8 cellular contexts compared by ENCODE assay signal in the genomic region with DNA sequence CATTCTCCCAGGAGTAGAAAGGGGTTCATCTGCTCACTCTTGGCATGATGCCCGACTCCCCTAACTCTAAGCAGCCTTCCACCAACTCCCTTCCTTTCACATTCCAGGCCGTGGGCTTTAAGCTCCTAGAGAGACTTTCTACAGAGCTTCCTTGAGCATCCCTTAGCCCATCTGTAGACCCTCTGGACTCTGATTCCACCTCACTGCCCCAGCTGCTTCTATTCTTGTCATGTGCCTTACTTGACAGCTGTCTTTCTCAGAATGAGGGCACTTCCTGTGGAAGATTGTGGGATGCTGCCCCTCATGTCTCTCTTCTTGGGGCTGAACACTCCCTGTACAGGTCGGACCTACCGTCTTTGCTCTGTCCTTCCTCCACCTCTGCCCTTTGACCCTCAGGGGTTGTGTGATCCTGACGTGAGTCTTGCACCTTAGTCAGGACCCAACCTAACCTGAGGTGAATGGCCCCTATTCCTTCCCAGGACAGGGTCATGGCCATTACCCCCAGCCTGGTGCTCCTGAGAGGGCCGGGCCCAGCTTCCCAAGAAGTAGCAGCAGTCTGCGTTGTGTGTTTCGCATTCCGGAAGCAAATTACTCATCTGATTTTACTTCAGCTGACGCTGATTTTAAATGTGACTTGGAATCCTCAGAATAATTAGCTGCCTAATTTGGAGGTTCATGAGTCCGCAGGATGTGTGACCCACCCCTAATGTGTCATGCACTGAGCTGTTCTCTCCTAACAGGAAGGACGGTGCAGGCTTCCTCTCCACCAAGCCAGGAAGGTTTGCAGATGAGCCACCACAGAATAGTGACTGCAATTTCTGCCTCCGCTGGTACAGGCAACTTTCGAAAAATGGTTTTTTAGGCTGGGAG. TPM values are rescaled to one million over a fixed set of nuclear protein-coding genes. Genes with fewer than 3 reads are reported as not detected.
DNase-seq lines count a peak whose midpoint lies in the region; ATAC-seq and TF ChIP-seq lines count a peak whose summit lies in the region.

No MANE protein-coding gene starts in this region.

- H3K27me3 Mint-ChIP-seq in CD8-positive, alpha-beta T cell (ENCODE audit: low read depth), result no peaks in the 10 kb centered on the region
- H3K27me3 Mint-ChIP-seq in activated naive CD8-positive, alpha-beta T cell treated with anti-CD3 and anti-CD28 coated beads, Interleukin-2, amount 10 ng/mL, durations not matched to agents 7 days and 5 days, result peaks cover 3% of the 10 kb centered on the region

- peak overlapping the region; percentile 93 for H3K27ac Mint-ChIP-seq in CD8-positive, alpha-beta T cell
- H3K27ac Mint-ChIP-seq in activated naive CD8-positive, alpha-beta T cell treated with anti-CD3 and anti-CD28 coated beads, Interleukin-2, amount 10 ng/mL, durations not matched to agents 7 days and 5 days, result peak overlapping the region; percentile 90

- peak overlapping the region; percentile 15 for H3K27ac ChIP-seq in CD8-positive, alpha-beta T cell (ENCODE audit: low read depth, low read length)
- H3K27ac ChIP-seq in RWPE1, result peak overlapping the region; percentile 82

- peaks cover 3% of the 10 kb centered on the region for H3K36me3 Mint-ChIP-seq in CD8-positive, alpha-beta T cell
- peaks cover 5% of the 10 kb centered on the region for H3K36me3 Mint-ChIP-seq in activated naive CD8-positive, alpha-beta T cell treated with anti-CD3 and anti-CD28 coated beads, Interleukin-2, amount 10 ng/mL, durations not matched to agents 7 days and 5 days

- H3K9me3 Mint-ChIP-seq in CD8-positive, alpha-beta T cell, result no peaks in the 10 kb centered on the region
- no peaks in the 10 kb centered on the region for H3K9me3 Mint-ChIP-seq in activated naive CD8-positive, alpha-beta T cell treated with anti-CD3 and anti-CD28 coated beads, Interleukin-2, amount 10 ng/mL, durations not matched to agents 7 days and 5 days

- no peaks in the 10 kb centered on the region for H3K36me3 ChIP-seq in CD8-positive, alpha-beta T cell (ENCODE audit: insufficient read depth, low read length)

- no peak for TF ChIP-seq CTCF in CD8-positive, alpha-beta T cell (IDR thresholded peaks at IDR 0.05)
- no peak for TF ChIP-seq CTCF in RWPE1 (conservative IDR thresholded peaks at IDR 0.05; ENCODE audit: low read depth)

- H3K4me3 Mint-ChIP-seq in CD8-positive, alpha-beta T cell, result peak overlapping the region; percentile 87
- peak overlapping the region; percentile 83 for H3K4me3 Mint-ChIP-seq in activated naive CD8-positive, alpha-beta T cell treated with anti-CD3 and anti-CD28 coated beads, Interleukin-2, amount 10 ng/mL, durations not matched to agents 7 days and 5 days

- POLR2A ChIA-PET in CD8-positive, alpha-beta T cell (lab: Charles Lee), result interaction anchor here (0.6 to 2.0 kb wide), 3 partner anchors 25 to 375 kb away, joined by 3 to 8 read pairs (median 3); no protein-coding TSS in a partner anchor
- POLR2A ChIA-PET in RWPE1 (lab: Yijun Ruan, JAX; ENCODE audit: low non-redundant PET), result no interaction called here
- POLR2A ChIA-PET in activated naive CD8-positive, alpha-beta T cell treated with anti-CD3 and anti-CD28 coated beads, Interleukin-2, amount 10 ng/mL, durations not matched to agents 7 days and 5 days (lab: Charles Lee), result interaction anchor here (1.1 to 3.6 kb wide), 3 partner anchors 11 to 30 kb away, joined by 4 to 20 read pairs (median 6); a partner anchor contains a TSS

- no peaks in the 10 kb centered on the region for H3K9me3 ChIP-seq in CD8-positive, alpha-beta T cell (ENCODE audit: low read length)

- peak in 6 of 7 experiments; percentile 27 to 74 (median 64) for DNase-seq in CD8-positive, alpha-beta T cell
- DNase-seq in RWPE1 (ENCODE audit: low spot score) (peak; percentile 79), myocyte (ENCODE audit: low read depth) (peak; percentile 48), C1 segment of cervical spinal cord (lab: John Stamatoyannopoulos, UW) (no peak), NCI-H1105 treated with DMSO at 0.1 percent for 48 hours (lab: John Stamatoyannopoulos, UW) (no peak)
- DNase-seq in activated naive CD8-positive, alpha-beta T cell treated with anti-CD3 and anti-CD28 coated beads, Interleukin-2, amount 10 ng/mL, durations not matched to agents 7 days and 5 days, result no peak

- ATAC-seq in CD8-positive, alpha-beta T cell, result peak; percentile 62
- ATAC-seq in activated naive CD8-positive, alpha-beta T cell treated with anti-CD3 and anti-CD28 coated beads, Interleukin-2, amount 10 ng/mL, durations not matched to agents 7 days and 5 days (ENCODE audit: low read depth), result peak; percentile 48
- no peak for ATAC-seq in HG02938 (IDR thresholded peaks at IDR 0.05; ENCODE audit: unreplicated experiment)
- ATAC-seq in GM18519 (IDR thresholded peaks at IDR 0.05; ENCODE audit: low FRiP score, unreplicated experiment), result no peak

- no peaks in the 10 kb centered on the region for H3K27me3 ChIP-seq in CD8-positive, alpha-beta T cell (ENCODE audit: insufficient read depth, low read length)

- H3K4me1 Mint-ChIP-seq in CD8-positive, alpha-beta T cell (ENCODE audit: low read depth), result peaks cover 60% of the 10 kb centered on the region
- H3K4me1 Mint-ChIP-seq in activated naive CD8-positive, alpha-beta T cell treated with anti-CD3 and anti-CD28 coated beads, Interleukin-2, amount 10 ng/mL, durations not matched to agents 7 days and 5 days, result peaks cover 51% of the 10 kb centered on the region

- intact Hi-C loops in CD8-positive, alpha-beta T cell (cut with DNase I, micrococcal nuclease), result loop anchor here in 1 of 2 experiments (5.0 kb wide), 1 partner anchor 33 kb away; no protein-coding TSS in a partner anchor

- H3K4me3 ChIP-seq in CD8-positive, alpha-beta T cell (ENCODE audit: low read depth, low read length), result peak overlapping the region; percentile 21

- H3K4me1 ChIP-seq in CD8-positive, alpha-beta T cell (ENCODE audit: insufficient read depth, low read length), result peaks cover 59% of the 10 kb centered on the region

- CTCF ChIA-PET in CD8-positive, alpha-beta T cell (lab: Charles Lee), result interaction anchor here (0.6 to 2.1 kb wide), 3 partner anchors 20 to 127 kb away, joined by 3 to 6 read pairs (median 3); a partner anchor contains a TSS
- CTCF ChIA-PET in RWPE1 (lab: Yijun Ruan, JAX), result interaction anchor here (0.5 to 1.0 kb wide), 4 partner anchors 12 to 559 kb away, joined by 3 read pairs; a partner anchor contains a TSS

RNA-seq across cellular contexts. Expression of a gene that starts 2.7 kb away (rescaled TPM):
- 10 to 100 TPM; 10.8 to 13.4 TPM for total RNA-seq in CD8-positive, alpha-beta T cell
- 10 to 100 TPM; 30.0 to 31.0 TPM for total RNA-seq in activated naive CD8-positive, alpha-beta T cell treated with anti-CD3 and anti-CD28 coated beads, Interleukin-2, amount 10 ng/mL, durations not matched to agents 7 days and 5 days
- total RNA-seq in myocyte, result 0.05 TPM in 1 of 2 replicates, not detected in the other
- not detected for polyA plus RNA-seq in myocyte (2012)

RNA-seq across cellular contexts. Expression of a gene that starts 30.7 kb away (rescaled TPM):
- 1 to 10 TPM; 1.5 to 2.4 TPM for total RNA-seq in CD8-positive, alpha-beta T cell
- total RNA-seq in activated naive CD8-positive, alpha-beta T cell treated with anti-CD3 and anti-CD28 coated beads, Interleukin-2, amount 10 ng/mL, durations not matched to agents 7 days and 5 days, result 1 to 10 TPM; 6.1 TPM
- total RNA-seq in myocyte, result 0.59 and 2.9 TPM in 2 replicates
- 0.64 TPM for polyA plus RNA-seq in myocyte (2012)

RNA-seq across cellular contexts. Expression of a gene that starts 47.4 kb away (rescaled TPM):
- total RNA-seq in CD8-positive, alpha-beta T cell, result under 1 TPM in 1 of 2 experiments, not detected in 1; 0.79 TPM
- total RNA-seq in activated naive CD8-positive, alpha-beta T cell treated with anti-CD3 and anti-CD28 coated beads, Interleukin-2, amount 10 ng/mL, durations not matched to agents 7 days and 5 days, result not detected
- total RNA-seq in myocyte, result not detected in 2 replicates
- not detected for polyA plus RNA-seq in myocyte (2012)

Comparison
In these comparisons a context has a peak if more than half of its experiments do, and no peak if none do; other contexts are left out.
1. ATAC-seq: peak in CD8-positive, alpha-beta T cell (single experiment) and activated naive CD8-positive, alpha-beta T cell treated with anti-CD3 and anti-CD28 coated beads, Interleukin-2, amount 10 ng/mL, durations not matched to agents 7 days and 5 days (single experiment); none in HG02938 (single experiment) and GM18519 (single experiment).
2. DNase-seq: peak in CD8-positive, alpha-beta T cell (6 of 7), RWPE1 (single experiment) and myocyte (single experiment); none in activated naive CD8-positive, alpha-beta T cell treated with anti-CD3 and anti-CD28 coated beads, Interleukin-2, amount 10 ng/mL, durations not matched to agents 7 days and 5 days (single experiment), C1 segment of cervical spinal cord (0 of 14) and NCI-H1105 treated with DMSO at 0.1 percent for 48 hours (single experiment).
3. RNA of a gene that starts 2.7 kb away (total RNA-seq): 30.0 to 31.0 TPM in activated naive CD8-positive, alpha-beta T cell treated with anti-CD3 and anti-CD28 coated beads, Interleukin-2, amount 10 ng/mL, durations not matched to agents 7 days and 5 days and 10.8 to 13.4 TPM in CD8-positive, alpha-beta T cell; 0.05 TPM in myocyte; every median in the first group is over 10 times any median in the second.